37 cellular contexts compared by ENCODE assay signal in the genomic region with DNA sequence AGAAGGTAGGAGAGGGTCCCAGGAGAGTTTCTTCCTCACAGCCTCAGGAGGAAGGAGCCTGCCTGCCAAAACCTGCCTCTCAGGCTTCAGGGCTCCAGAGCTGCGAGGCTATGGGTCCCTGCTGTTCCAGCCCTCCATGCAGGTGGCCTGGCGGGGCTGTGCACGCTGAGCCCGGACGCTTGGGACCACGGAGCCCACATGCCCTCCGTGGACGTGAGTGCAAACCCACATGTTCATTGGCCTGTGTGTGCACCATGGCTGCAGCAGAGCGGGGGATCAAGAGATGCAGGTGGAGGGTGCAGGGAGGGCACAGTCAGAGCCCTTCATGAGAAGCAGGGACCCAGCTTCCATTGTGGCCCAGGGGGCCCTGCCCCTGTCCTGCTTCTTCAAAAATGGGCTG.
"Had no signal": no experiment of that assay in that cellular context is flagged by ENCODE, and none has a peak within 500 bp of the region (broad histone marks: within the 10 kb centered on the region; RNA-seq: fewer than 3 reads in every experiment).

No MANE protein-coding gene starts in this region.

- H3K9me3 Mint-ChIP-seq: activated CD4-positive, alpha-beta memory T cell treated with anti-CD3 and anti-CD28 coated beads for 36 hours; activated CD4-positive, alpha-beta T cell treated with anti-CD3 and anti-CD28 coated beads, Interleukin-2, amount 10 ng/mL, durations not matched to agents 24 days and 14 days; activated CD8-positive, alpha-beta T cell treated with anti-CD3 and anti-CD28 coated beads for 36 hours; activated naive CD4-positive, alpha-beta T cell treated with anti-CD3 and anti-CD28 coated beads, Interleukin-2, amount 10 ng/mL, durations not matched to agents 7 days and 5 days; activated naive CD4-positive, alpha-beta T cell treated with anti-CD3 and anti-CD28 coated beads, Interleukin-2, amount 50 U/mL, for 24 hours; activated naive CD8-positive, alpha-beta T cell treated with anti-CD3 and anti-CD28 coated beads, Interleukin-2, amount 10 ng/mL, durations not matched to agents 7 days and 5 days; activated T-helper 2 cell treated with anti-CD3 and anti-CD28 coated beads, Interferon-gamma antibody, Interleukin-2, Interleukin-4, amounts not matched to agents 10 μg/mL and 5 μg/mL and 100 μg/mL, durations not matched to agents 14 hours and 24 hours and 36 hours; brain had no signal

- ATAC-seq: activated CD8-positive, alpha-beta T cell treated with anti-CD3 and anti-CD28 coated beads for 36 hours; activated naive CD8-positive, alpha-beta T cell treated with anti-CD3 and anti-CD28 coated beads, Interleukin-2, amount 50 U/mL, for 24 hours had no signal

- H3K4me1 Mint-ChIP-seq: activated B cell treated with CpG ODN at 0.5 μM for 24 hours; activated CD4-positive, alpha-beta T cell treated with anti-CD3 and anti-CD28 coated beads, Interleukin-2, amount 10 ng/mL, durations not matched to agents 24 days and 14 days; activated naive CD4-positive, alpha-beta T cell treated with anti-CD3 and anti-CD28 coated beads, Interleukin-2, amount 10 ng/mL, durations not matched to agents 7 days and 5 days; activated naive CD4-positive, alpha-beta T cell treated with anti-CD3 and anti-CD28 coated beads, Interleukin-2, amount 50 U/mL, for 24 hours; activated naive CD8-positive, alpha-beta T cell treated with anti-CD3 and anti-CD28 coated beads, Interleukin-2, amount 10 ng/mL, durations not matched to agents 7 days and 5 days; activated naive CD8-positive, alpha-beta T cell treated with anti-CD3 and anti-CD28 coated beads, Interleukin-2, amount 50 U/mL, for 24 hours; central memory CD8-positive, alpha-beta T cell had no signal

- H3K27me3 Mint-ChIP-seq: activated B cell treated with CpG ODN at 0.5 μM for 24 hours; activated CD4-positive, alpha-beta memory T cell treated with anti-CD3 and anti-CD28 coated beads for 36 hours; activated CD4-positive, alpha-beta T cell treated with anti-CD3 and anti-CD28 coated beads, Interleukin-2, amount 10 ng/mL, durations not matched to agents 24 days and 14 days; activated naive CD4-positive, alpha-beta T cell treated with anti-CD3 and anti-CD28 coated beads, Interleukin-2, amount 10 ng/mL, durations not matched to agents 7 days and 5 days; activated naive CD4-positive, alpha-beta T cell treated with anti-CD3 and anti-CD28 coated beads, Interleukin-2, amount 50 U/mL, for 24 hours; activated naive CD8-positive, alpha-beta T cell treated with anti-CD3 and anti-CD28 coated beads, Interleukin-2, amount 10 ng/mL, durations not matched to agents 7 days and 5 days; activated naive CD8-positive, alpha-beta T cell treated with anti-CD3 and anti-CD28 coated beads, Interleukin-2, amount 50 U/mL, for 24 hours; central memory CD8-positive, alpha-beta T cell had no signal

- H3K27me3 ChIP-seq: ascending aorta had no signal

- H3K27ac ChIP-seq: ascending aorta, cardiac muscle cell, VCaP had no signal

- H3K4me3 Mint-ChIP-seq: activated B cell treated with CpG ODN at 0.5 μM for 24 hours; activated CD4-positive, alpha-beta memory T cell treated with anti-CD3 and anti-CD28 coated beads for 36 hours; activated CD4-positive, alpha-beta T cell treated with anti-CD3 and anti-CD28 coated beads, Interleukin-2, amount 10 ng/mL, durations not matched to agents 24 days and 14 days; activated CD8-positive, alpha-beta T cell treated with anti-CD3 and anti-CD28 coated beads for 36 hours; activated naive CD4-positive, alpha-beta T cell treated with anti-CD3 and anti-CD28 coated beads, Interleukin-2, amount 10 ng/mL, durations not matched to agents 7 days and 5 days; activated naive CD4-positive, alpha-beta T cell treated with anti-CD3 and anti-CD28 coated beads, Interleukin-2, amount 50 U/mL, for 24 hours; activated naive CD8-positive, alpha-beta T cell; activated naive CD8-positive, alpha-beta T cell treated with anti-CD3 and anti-CD28 coated beads, Interleukin-2, amount 10 ng/mL, durations not matched to agents 7 days and 5 days; activated naive CD8-positive, alpha-beta T cell treated with anti-CD3 and anti-CD28 coated beads, Interleukin-2, amount 50 U/mL, for 24 hours; brain; central memory CD8-positive, alpha-beta T cell; T-helper 1 cell treated with Interleukin-12 subunit alpha and Interleukin-12 subunit beta and Interleukin-4 antibody, amounts not matched to agents 30 μg/mL and 1 μg/mL, for 36 hours; T-helper 2 cell treated with Interferon-gamma antibody and Interleukin-4, amounts not matched to agents 5 μg/mL and 100 μg/mL, for 36 hours had no signal

- H3K36me3 Mint-ChIP-seq: activated CD4-positive, alpha-beta memory T cell treated with anti-CD3 and anti-CD28 coated beads for 36 hours; activated naive CD4-positive, alpha-beta T cell treated with anti-CD3 and anti-CD28 coated beads, Interleukin-2, amount 10 ng/mL, durations not matched to agents 7 days and 5 days; activated naive CD8-positive, alpha-beta T cell; activated naive CD8-positive, alpha-beta T cell treated with anti-CD3 and anti-CD28 coated beads, Interleukin-2, amount 10 ng/mL, durations not matched to agents 7 days and 5 days; brain had no signal

- FAIRE-seq: bronchial epithelial cell, TTC549 had no signal

- H3K9me3 ChIP-seq: ascending aorta had no signal

- H3K27ac Mint-ChIP-seq: activated B cell treated with CpG ODN at 0.5 μM for 24 hours; activated CD4-positive, alpha-beta memory T cell treated with anti-CD3 and anti-CD28 coated beads for 36 hours; activated CD4-positive, alpha-beta T cell treated with anti-CD3 and anti-CD28 coated beads, Interleukin-2, amount 10 ng/mL, durations not matched to agents 24 days and 14 days; activated CD8-positive, alpha-beta T cell treated with anti-CD3 and anti-CD28 coated beads for 36 hours; activated naive CD4-positive, alpha-beta T cell treated with anti-CD3 and anti-CD28 coated beads, Interleukin-2, amount 10 ng/mL, durations not matched to agents 7 days and 5 days; activated naive CD4-positive, alpha-beta T cell treated with anti-CD3 and anti-CD28 coated beads, Interleukin-2, amount 50 U/mL, for 24 hours; activated naive CD8-positive, alpha-beta T cell; activated naive CD8-positive, alpha-beta T cell treated with anti-CD3 and anti-CD28 coated beads, Interleukin-2, amount 10 ng/mL, durations not matched to agents 7 days and 5 days; activated naive CD8-positive, alpha-beta T cell treated with anti-CD3 and anti-CD28 coated beads, Interleukin-2, amount 50 U/mL, for 24 hours; activated T-helper 2 cell treated with anti-CD3 and anti-CD28 coated beads, Interferon-gamma antibody, Interleukin-2, Interleukin-4, amounts not matched to agents 10 μg/mL and 5 μg/mL and 100 μg/mL, durations not matched to agents 14 hours and 24 hours and 36 hours; T-helper 1 cell treated with Interleukin-12 subunit alpha and Interleukin-12 subunit beta and Interleukin-4 antibody, amounts not matched to agents 30 μg/mL and 1 μg/mL, for 36 hours; T-helper 2 cell treated with Interferon-gamma antibody and Interleukin-4, amounts not matched to agents 5 μg/mL and 100 μg/mL, for 36 hours had no signal

- H3K4me1 ChIP-seq: ascending aorta had no signal

- H3K4me3 ChIP-seq: ascending aorta, cardiac muscle cell had no signal

- H3K36me3 ChIP-seq: ascending aorta, cardiac muscle cell had no signal

- DNase-seq: activated B cell treated with CpG ODN at 0.5 μM for 24 hours; activated CD4-positive, alpha-beta memory T cell treated with anti-CD3 and anti-CD28 coated beads for 36 hours; activated CD4-positive, alpha-beta T cell treated with anti-CD3 and anti-CD28 coated beads for 4 hours; activated CD4-positive, alpha-beta T cell treated with anti-CD3 and anti-CD28 coated beads, Interleukin-2, amount 10 ng/mL, durations not matched to agents 24 days and 14 days; activated CD4-positive, alpha-beta T cell treated with anti-CD3 and anti-CD28 coated beads, Interleukin-2, amount 50 U/mL, for 1 hour; activated CD4-positive, alpha-beta T cell treated with anti-CD3 and anti-CD28 coated beads, Interleukin-2, amount 50 U/mL, for 4 hours; activated CD4-positive, CD25-positive, alpha-beta regulatory T cell treated with anti-CD3 and anti-CD28 coated beads, Interleukin-2, amount 50 U/mL, for 72 hours; activated CD8-positive, alpha-beta memory T cell treated with anti-CD3 and anti-CD28 coated beads, Interleukin-2, amount 50 U/mL, for 4 hours; activated CD8-positive, alpha-beta T cell treated with anti-CD3 and anti-CD28 coated beads for 36 hours; activated effector memory CD4-positive, alpha-beta T cell treated with Interleukin-2 at 50 U/mL for 16 hours; activated gamma-delta T cell; activated naive CD4-positive, alpha-beta T cell treated with anti-CD3 and anti-CD28 coated beads, Interleukin-2, amount 10 ng/mL, durations not matched to agents 7 days and 5 days; activated naive CD4-positive, alpha-beta T cell treated with Interleukin-2 at 50 U/mL for 16 hours; activated naive CD8-positive, alpha-beta T cell treated with anti-CD3 and anti-CD28 coated beads, Interleukin-2, amount 10 ng/mL, durations not matched to agents 7 days and 5 days; activated naive CD8-positive, alpha-beta T cell treated with anti-CD3 and anti-CD28 coated beads, Interleukin-2, amount 50 U/mL, for 24 hours; activated T-cell treated with anti-CD3 and anti-CD28 coated beads for 4 hours; activated T-cell treated with anti-CD3 and anti-CD28 coated beads, Interleukin-2, amount 50 U/mL, for 1 hour; activated T-cell treated with anti-CD3 and anti-CD28 coated beads, Interleukin-2, amount 50 U/mL, for 48 hours; amygdala; anterior cingulate cortex; caudate nucleus; cerebellar nuclear complex; T-helper 1 cell; T-helper 2 cell; T-helper 9 cell had no signal
